15 cellular contexts compared by ENCODE assay signal in genomic region chr7:81460228-81460627, GRCh38.
"Had no signal": no experiment of that assay in that cellular context is flagged by ENCODE, and none has a peak within 500 bp of the region (broad histone marks: within the 10 kb centered on the region; RNA-seq: fewer than 3 reads in every experiment).

No MANE protein-coding gene starts in this region.

- H3K9me3 Mint-ChIP-seq: type B pancreatic cell had no signal

- H3K27ac Mint-ChIP-seq: naive thymus-derived CD4-positive, alpha-beta T cell; type B pancreatic cell had no signal

- H3K27me3 Mint-ChIP-seq: naive thymus-derived CD4-positive, alpha-beta T cell; type B pancreatic cell had no signal

- ATAC-seq: foreskin keratinocyte; left cardiac atrium; naive thymus-derived CD4-positive, alpha-beta T cell; stimulated activated naive CD8-positive, alpha-beta T cell treated with anti-CD3 and anti-CD28 coated beads, Interleukin-15, Interleukin-2, amounts not matched to agents 100 U/mL and 50 U/mL, for 24 hours had no signal

- H3K9me3 ChIP-seq: colonic mucosa, suprapubic skin, thyroid gland had no signal

- DNase-seq: colonic mucosa; dermis blood vessel endothelial cell; foreskin keratinocyte; kidney; left cardiac atrium; mesendoderm; naive thymus-derived CD4-positive, alpha-beta T cell; posterior cingulate gyrus; small intestine; stimulated activated CD4-positive, alpha-beta T cell treated with anti-CD3 and anti-CD28 coated beads, Interleukin-12 subunit alpha, Interleukin-12 subunit beta, amount 100 ng/mL, for 4 hours; stimulated activated naive CD8-positive, alpha-beta T cell treated with anti-CD3 and anti-CD28 coated beads, Interleukin-15, Interleukin-2, amounts not matched to agents 100 U/mL and 50 U/mL, for 24 hours; thyroid gland had no signal

- H3K4me3 ChIP-seq: colonic mucosa, hepatocyte, suprapubic skin, thyroid gland had no signal

- H3K4me1 ChIP-seq: colonic mucosa, foreskin keratinocyte, suprapubic skin, thyroid gland had no signal

- H3K4me1 Mint-ChIP-seq: naive thymus-derived CD4-positive, alpha-beta T cell had no signal

- H3K27ac ChIP-seq: colonic mucosa, foreskin keratinocyte, hepatocyte, suprapubic skin, thyroid gland had no signal

- H3K36me3 Mint-ChIP-seq: naive thymus-derived CD4-positive, alpha-beta T cell; type B pancreatic cell had no signal

- H3K27me3 ChIP-seq: colonic mucosa, foreskin keratinocyte, hepatocyte, suprapubic skin, thyroid gland had no signal

- H3K4me3 Mint-ChIP-seq: naive thymus-derived CD4-positive, alpha-beta T cell; type B pancreatic cell had no signal
